In genomic region chr10:114526497-114527238, GRCh38 we compare ENCODE assay signal across 1 cellular context.
A peak's percentile ranks its signal among the peaks of the same experiment; 100 is the strongest.
TF ChIP-seq lines count a peak whose summit lies in the region.

No MANE protein-coding gene starts in this region.

TF ChIP-seq in HepG2, 621 proteins besides CTCF, POLR2A, EP300 and RAD21 (continued from another document and continues in another):
- TF ChIP-seq GFI1 (CRISPR knock-in tag; IDR thresholded peaks at IDR 0.05; ENCODE audit: borderline replicate concordance) (peak; percentile 93), TEF (CRISPR knock-in tag; IDR thresholded peaks at IDR 0.05) (peak; percentile 75; the same call in 1 of the 2 replicates), FOXJ3 (CRISPR knock-in tag; IDR thresholded peaks at IDR 0.05; ENCODE audit: borderline replicate concordance) (peak; percentile 62; the same call in 1 of the 2 replicates), ZBTB49 (CRISPR knock-in tag; IDR thresholded peaks at IDR 0.05; ENCODE audit: borderline replicate concordance) (no peak), NCOA1 (CRISPR knock-in tag; IDR thresholded peaks at IDR 0.05) (no peak), SP2 (CRISPR knock-in tag; IDR thresholded peaks at IDR 0.05) (no peak), CREB1 (IDR thresholded peaks at IDR 0.05) (no peak), CREB1 (CRISPR knock-in tag; IDR thresholded peaks at IDR 0.05) (peak; percentile 44), MAZ (IDR thresholded peaks at IDR 0.05; ENCODE audit: borderline replicate concordance, low read depth, low read length) (no peak), MAZ (CRISPR knock-in tag; IDR thresholded peaks at IDR 0.05; ENCODE audit: low read depth) (no peak; the same call in 1 of the 2 replicates), ZNF18 (CRISPR knock-in tag; IDR thresholded peaks at IDR 0.05; ENCODE audit: insufficient replicate concordance) (no peak), TCF12 (IDR thresholded peaks at IDR 0.05) (no peak), TCF12 (CRISPR knock-in tag; IDR thresholded peaks at IDR 0.05) (no peak), SIN3B (IDR thresholded peaks at IDR 0.05; ENCODE audit: low read length) (no peak), ZC3H4 (CRISPR knock-in tag; IDR thresholded peaks at IDR 0.05; ENCODE audit: borderline replicate concordance) (0 out of 2 replicates have a peak, but pooled peaks have one; percentile 52), CBFB (CRISPR knock-in tag; IDR thresholded peaks at IDR 0.05) (peak; percentile 57), BRD4 (CRISPR knock-in tag; IDR thresholded peaks at IDR 0.05) (peak; percentile 83; the same call in 1 of the 2 replicates), RORA (CRISPR knock-in tag; IDR thresholded peaks at IDR 0.05) (no peak), ZFAT (CRISPR knock-in tag; conservative IDR thresholded peaks at IDR 0.05) (no peak), CCAR2 (optimal IDR thresholded peaks at IDR 0.05; ENCODE audit: low read depth, low read length) (no peak), NR0B2 (CRISPR knock-in tag; IDR thresholded peaks at IDR 0.05) (no peak), ZNF691 (CRISPR knock-in tag; IDR thresholded peaks at IDR 0.05; ENCODE audit: borderline replicate concordance, low read depth) (peak; percentile 92), ZNF660 (CRISPR knock-in tag; IDR thresholded peaks at IDR 0.05; ENCODE audit: borderline replicate concordance, low read depth) (no peak), YY1 (IDR thresholded peaks at IDR 0.05; ENCODE audit: insufficient read depth, insufficient replicate concordance, low read depth, low read length) (peak; percentile 23), KDM4B (CRISPR knock-in tag; IDR thresholded peaks at IDR 0.05) (0 out of 2 replicates have a peak, but pooled peaks have one; percentile 47), HNRNPH1 (optimal IDR thresholded peaks at IDR 0.05; ENCODE audit: low read depth, low read length) (no peak), E2F2 (CRISPR knock-in tag; IDR thresholded peaks at IDR 0.05; ENCODE audit: borderline replicate concordance) (peak; percentile 31; the same call in 1 of the 2 replicates), CHD4 (IDR thresholded peaks at IDR 0.05; ENCODE audit: borderline replicate concordance, low read length) (no peak), ZFP1 (CRISPR knock-in tag; IDR thresholded peaks at IDR 0.05) (no peak), ZNF740 (CRISPR knock-in tag; IDR thresholded peaks at IDR 0.05) (no peak), SMC3 (IDR thresholded peaks at IDR 0.05; ENCODE audit: low read length) (no peak; the same call in 1 of the 2 replicates), AGO1 (IDR thresholded peaks at IDR 0.05; ENCODE audit: low read depth, low read length, poor library complexity, severe bottlenecking) (no peak), ZFP36 (IDR thresholded peaks at IDR 0.05; ENCODE audit: borderline replicate concordance, low read depth, low read length, partially characterized antibody) (no peak), NPAS2 (CRISPR knock-in tag; IDR thresholded peaks at IDR 0.05; ENCODE audit: borderline replicate concordance) (no peak), ZBTB33 (CRISPR knock-in tag; IDR thresholded peaks at IDR 0.05) (0 out of 2 replicates have a peak, but pooled peaks have one; percentile 36), MYPOP (CRISPR knock-in tag; IDR thresholded peaks at IDR 0.05) (0 out of 2 replicates have a peak, but pooled peaks have one; percentile 60), ZNF703 (CRISPR knock-in tag; IDR thresholded peaks at IDR 0.05; ENCODE audit: borderline replicate concordance) (no peak), ZNF775 (CRISPR knock-in tag; IDR thresholded peaks at IDR 0.05; ENCODE audit: borderline replicate concordance) (peak; percentile 83; the same call in 1 of the 2 replicates), SPEN (CRISPR knock-in tag; IDR thresholded peaks at IDR 0.05; ENCODE audit: low read depth) (peak; percentile 64), HOXA5 (CRISPR knock-in tag; IDR thresholded peaks at IDR 0.05) (peak; percentile 60; the same call in 1 of the 2 replicates), FIP1L1 (IDR thresholded peaks at IDR 0.05; ENCODE audit: borderline replicate concordance, insufficient read depth, low read depth, low read length) (no peak), ZNF670 (CRISPR knock-in tag; IDR thresholded peaks at IDR 0.05; ENCODE audit: borderline replicate concordance) (no peak), ZNF235 (CRISPR knock-in tag; IDR thresholded peaks at IDR 0.05; ENCODE audit: borderline replicate concordance) (no peak), TAF15 (IDR thresholded peaks at IDR 0.05; ENCODE audit: low read depth, low read length, poor library complexity, severe bottlenecking) (no peak), ASH2L (IDR thresholded peaks at IDR 0.05; ENCODE audit: insufficient read length, low read depth, low read length) (peak; percentile 91), ZHX1 (CRISPR knock-in tag; IDR thresholded peaks at IDR 0.05; ENCODE audit: low read depth) (peak; percentile 56; the same call in 1 of the 2 replicates), MEF2D (CRISPR knock-in tag; IDR thresholded peaks at IDR 0.05) (peak; percentile 82), IKZF4 (CRISPR knock-in tag; IDR thresholded peaks at IDR 0.05; ENCODE audit: borderline replicate concordance, low read depth, not compliant biosample characterization) (peak; percentile 34), RFX1 (IDR thresholded peaks at IDR 0.05) (no peak), SP140L (CRISPR knock-in tag; IDR thresholded peaks at IDR 0.05; ENCODE audit: borderline replicate concordance) (0 out of 2 replicates have a peak, but pooled peaks have one; percentile 28), KDM2A (CRISPR knock-in tag; IDR thresholded peaks at IDR 0.05; ENCODE audit: borderline replicate concordance, low read depth) (peak; percentile 77; the same call in 1 of the 2 replicates), GRHL1 (CRISPR knock-in tag; conservative IDR thresholded peaks at IDR 0.05) (no peak)
